8 cellular contexts compared by ENCODE assay signal in genomic region chr11:37504066-37504611, GRCh38.
DNase-seq lines count a peak whose midpoint lies in the region; ATAC-seq and TF ChIP-seq lines count a peak whose summit lies in the region.

No MANE protein-coding gene starts in this region.

- H4K5ac ChIP-seq in mesendoderm (ENCODE audit: low read length) = no peak overlapping the region

- no peak overlapping the region for H4K8ac ChIP-seq in mesendoderm (ENCODE audit: low read depth, low read length)

- H3K56ac ChIP-seq in mesendoderm (ENCODE audit: low read length) = no peak overlapping the region

- H3K79me2 ChIP-seq in mesendoderm (ENCODE audit: control insufficient read depth, insufficient read depth, low read length) = no peaks in the 10 kb centered on the region

- no peak overlapping the region for H3K4me2 ChIP-seq in mesendoderm (ENCODE audit: low read length)

- H3K4ac ChIP-seq in mesendoderm (ENCODE audit: low read depth, low read length) = no peak overlapping the region

- H3K79me1 ChIP-seq in mesendoderm (ENCODE audit: low read length) = no peaks in the 10 kb centered on the region

- no peaks in the 10 kb centered on the region for H3K9me3 ChIP-seq in AG04450 (ENCODE audit: control insufficient read depth, insufficient read depth, low read length)

- WGBS in mesendoderm (ENCODE audit: extremely low coverage, insufficient coverage, low lambda C conversion rate) = no CpG with 5 or more reads among the region's 3 CpGs

- H3K27me3 ChIP-seq in AG04450 (ENCODE audit: control insufficient read depth, insufficient read depth, low read length) (no peaks in the 10 kb centered on the region), mesendoderm (ENCODE audit: insufficient read depth, low read length, poor library complexity) (no peaks in the 10 kb centered on the region)

- H3K4me3 ChIP-seq in AG04450 (ENCODE audit: low read depth, low read length) = no peak overlapping the region
- no peak overlapping the region for H3K4me3 ChIP-seq in mesendoderm (ENCODE audit: low read length)
- no peak overlapping the region for H3K4me3 ChIP-seq in coronary artery

- no peak overlapping the region for H3K9ac ChIP-seq in mesendoderm (ENCODE audit: low read length)

- ATAC-seq in GM19372 (IDR thresholded peaks at IDR 0.05; ENCODE audit: low read depth, unreplicated experiment) (peak; percentile 89), HG03139 (IDR thresholded peaks at IDR 0.05; ENCODE audit: unreplicated experiment) (peak; percentile 93)

- H2BK15ac ChIP-seq in mesendoderm (replicated peaks; ENCODE audit: low read depth) = no peak overlapping the region

- peak overlapping the region; percentile 15 for H2BK5ac ChIP-seq in mesendoderm (ENCODE audit: low read length)

- H2BK120ac ChIP-seq in mesendoderm (ENCODE audit: low read depth, low read length) = peak overlapping the region; percentile 61

- no peak for TF ChIP-seq CTCF in AG04450 (IDR thresholded peaks at IDR 0.05; ENCODE audit: low read depth, low read length)
- no peak for TF ChIP-seq CTCF in coronary artery (IDR thresholded peaks at IDR 0.05)

- no peak overlapping the region for H3K23ac ChIP-seq in mesendoderm (ENCODE audit: low read length)

- POLR2A ChIA-PET in AG04450 (lab: Yijun Ruan, JAX) = interaction anchor here (1.1 kb wide), 1 partner anchor 15 kb away, joined by 4 read pairs; no protein-coding TSS in a partner anchor

- CTCF ChIA-PET in AG04450 (lab: Charles Lee) = no interaction called here

- no peaks in the 10 kb centered on the region for H3K36me3 ChIP-seq in mesendoderm (ENCODE audit: control insufficient read depth, insufficient read depth, low read length)

- H3K27ac ChIP-seq in AG04450 (ENCODE audit: low read depth, low read length) = peak overlapping the region; percentile 11
- H3K27ac ChIP-seq in mesendoderm (ENCODE audit: low read depth, low read length) = peak overlapping the region; percentile 4
- H3K27ac ChIP-seq in coronary artery = no peak overlapping the region

- H3K18ac ChIP-seq in mesendoderm (ENCODE audit: low read length) = peak overlapping the region; percentile 80

- H3K4me1 ChIP-seq in mesendoderm (ENCODE audit: control insufficient read depth, low read depth, low read length) = peaks cover 8% of the 10 kb centered on the region

- DNase-seq in AG04450 (ENCODE audit: low read depth, low spot score) (peak; percentile 55), T1000 (lab: John Stamatoyannopoulos, UW) (peak; percentile 49), mesendoderm (peak; percentile 67), D341Med (ENCODE audit: low spot score) (no peak), coronary artery (ENCODE audit: low spot score) (no peak)
- no peak for DNase-seq in activated CD4-positive, alpha-beta T cell treated with anti-CD3 and anti-CD28 coated beads for 1 hour

- H2AK5ac ChIP-seq in mesendoderm (ENCODE audit: low read length) = no peak overlapping the region

Comparison
In these comparisons a context has a peak if more than half of its experiments do, and no peak if none do; other contexts are left out.
1. DNase-seq: peak in AG04450 (single experiment), T1000 (single experiment) and mesendoderm (single experiment); none in D341Med (single experiment), coronary artery (single experiment) and activated CD4-positive, alpha-beta T cell treated with anti-CD3 and anti-CD28 coated beads for 1 hour (single experiment).
2. H3K27ac ChIP-seq: peak in AG04450 (single experiment) and mesendoderm (single experiment); none in coronary artery (0 of 2).